In the genomic region with DNA sequence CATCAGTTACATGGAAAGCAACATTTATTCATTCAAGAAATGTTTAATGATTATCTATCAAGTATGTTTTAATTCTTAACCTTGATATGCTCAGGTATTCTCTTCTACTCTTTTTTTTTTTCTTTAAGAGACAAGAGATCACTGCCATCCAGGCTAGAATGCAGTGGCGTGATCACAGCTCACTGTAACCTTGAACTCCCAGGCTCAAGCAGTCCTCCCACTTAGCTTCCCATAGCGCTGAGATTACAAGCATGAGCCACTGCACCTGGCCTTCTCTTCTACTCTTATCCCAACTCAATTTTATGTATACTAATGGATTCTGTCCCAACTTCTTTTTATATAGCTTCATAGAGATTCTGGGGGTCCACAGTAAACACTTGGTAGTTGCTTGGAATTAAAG, we compare ENCODE assay signal across 19 cellular contexts.
"Had no signal": no experiment of that assay in that cellular context is flagged by ENCODE, and none has a peak within 500 bp of the region (broad histone marks: within the 10 kb centered on the region; RNA-seq: fewer than 3 reads in every experiment).

No MANE protein-coding gene starts in this region.

- H3K27me3 Mint-ChIP-seq: activated CD4-positive, alpha-beta T cell treated with anti-CD3 and anti-CD28 coated beads, Interleukin-2, amount 10 ng/mL, durations not matched to agents 7 days and 5 days; stimulated activated naive CD8-positive, alpha-beta T cell treated with anti-CD3 and anti-CD28 coated beads, Interleukin-15, amount 100 ng/mL, for 72 hours had no signal

- H3K27ac ChIP-seq: suprapubic skin had no signal

- H3K9me3 Mint-ChIP-seq: activated CD4-positive, alpha-beta T cell treated with anti-CD3 and anti-CD28 coated beads, Interleukin-2, amount 10 ng/mL, durations not matched to agents 7 days and 5 days; activated naive CD4-positive, alpha-beta T cell treated with anti-CD3 and anti-CD28 coated beads for 36 hours; activated T-cell treated with anti-CD3 and anti-CD28 coated beads, Interleukin-2, amount 50 U/mL, for 4 hours; mesothelial cell of epicardium; nephron; stimulated activated naive CD8-positive, alpha-beta T cell treated with anti-CD3 and anti-CD28 coated beads, Interleukin-15, amount 100 ng/mL, for 72 hours had no signal

- DNase-seq: activated CD4-positive, alpha-beta T cell treated with anti-CD3 and anti-CD28 coated beads, Interleukin-2, amount 10 ng/mL, durations not matched to agents 7 days and 5 days; activated CD8-positive, alpha-beta memory T cell treated with anti-CD3 and anti-CD28 coated beads, Interleukin-2, amount 50 U/mL, for 4 hours; activated naive CD4-positive, alpha-beta T cell treated with anti-CD3 and anti-CD28 coated beads for 36 hours; activated T-cell treated with anti-CD3 and anti-CD28 coated beads, Interleukin-2, amount 50 U/mL, for 4 hours; dermis blood vessel endothelial cell; effector memory CD4-positive, alpha-beta T cell; foreskin fibroblast; glutamatergic neuron; hippocampal formation; islet precursor cell; retina; stimulated activated naive CD8-positive, alpha-beta T cell treated with anti-CD3 and anti-CD28 coated beads, Interleukin-15, amount 100 ng/mL, for 72 hours; T-helper 1 cell; T-helper 9 cell; trophoblast cell had no signal

- H3K4me3 ChIP-seq: lung, suprapubic skin had no signal

- H3K27me3 ChIP-seq: suprapubic skin had no signal

- H3K4me1 ChIP-seq: suprapubic skin had no signal

- ATAC-seq: activated T-cell treated with anti-CD3 and anti-CD28 coated beads, Interleukin-2, amount 50 U/mL, for 4 hours; stimulated activated naive CD8-positive, alpha-beta T cell treated with anti-CD3 and anti-CD28 coated beads, Interleukin-15, amount 100 ng/mL, for 72 hours had no signal

- H3K9me3 ChIP-seq: suprapubic skin had no signal

- H3K4me3 Mint-ChIP-seq: activated CD4-positive, alpha-beta T cell treated with anti-CD3 and anti-CD28 coated beads, Interleukin-2, amount 10 ng/mL, durations not matched to agents 7 days and 5 days; activated naive CD4-positive, alpha-beta T cell treated with anti-CD3 and anti-CD28 coated beads for 36 hours; activated T-cell treated with anti-CD3 and anti-CD28 coated beads, Interleukin-2, amount 50 U/mL, for 4 hours; mesothelial cell of epicardium; nephron; stimulated activated naive CD8-positive, alpha-beta T cell treated with anti-CD3 and anti-CD28 coated beads, Interleukin-15, amount 100 ng/mL, for 72 hours had no signal

- H3K27ac Mint-ChIP-seq: activated CD4-positive, alpha-beta T cell treated with anti-CD3 and anti-CD28 coated beads, Interleukin-2, amount 10 ng/mL, durations not matched to agents 7 days and 5 days; activated naive CD4-positive, alpha-beta T cell treated with anti-CD3 and anti-CD28 coated beads for 36 hours; mesothelial cell of epicardium; nephron; stimulated activated naive CD8-positive, alpha-beta T cell treated with anti-CD3 and anti-CD28 coated beads, Interleukin-15, amount 100 ng/mL, for 72 hours had no signal
